8 cellular contexts compared by ENCODE assay signal in genomic region chr7:66591801-66592596, GRCh38. TPM values are rescaled to one million over a fixed set of nuclear protein-coding genes. Genes with fewer than 3 reads are reported as not detected.
DNase-seq lines count a peak whose midpoint lies in the region; ATAC-seq, FAIRE-seq and TF ChIP-seq lines count a peak whose summit lies in the region.

No MANE protein-coding gene starts in this region.

- peaks cover 20% of the 10 kb centered on the region for H3K4me1 Mint-ChIP-seq in progenitor cell of endocrine pancreas (ENCODE audit: low read depth)

- no peaks in the 10 kb centered on the region for H3K27me3 Mint-ChIP-seq in progenitor cell of endocrine pancreas

- H3K9me3 ChIP-seq in left ventricle myocardium inferior (replicated peaks): no peaks in the 10 kb centered on the region

- H3K27me3 ChIP-seq in left ventricle myocardium inferior (ENCODE audit: low read depth): no peaks in the 10 kb centered on the region

- H3K4me3 ChIP-seq in left ventricle myocardium inferior: peak overlapping the region; percentile 83

- H3K4me3 Mint-ChIP-seq in progenitor cell of endocrine pancreas (ENCODE audit: low read depth): peak overlapping the region; percentile 94

- TF ChIP-seq POLR2A in GM12891 (IDR thresholded peaks at IDR 0.05; ENCODE audit: low read depth, low read length): peak; percentile 85

- H3K27ac Mint-ChIP-seq in progenitor cell of endocrine pancreas: peak overlapping the region; percentile 96

- peaks cover 4% of the 10 kb centered on the region for H3K9me3 Mint-ChIP-seq in progenitor cell of endocrine pancreas (ENCODE audit: low read depth)

- TF ChIP-seq CTCF in left ventricle myocardium inferior (IDR thresholded peaks at IDR 0.05; ENCODE audit: borderline replicate concordance): no peak
- no peak for TF ChIP-seq CTCF in progenitor cell of endocrine pancreas (IDR thresholded peaks at IDR 0.05; ENCODE audit: unreplicated experiment)

- H3K36me3 Mint-ChIP-seq in progenitor cell of endocrine pancreas (ENCODE audit: insufficient read depth): no peaks in the 10 kb centered on the region

- H3K4me1 ChIP-seq in left ventricle myocardium inferior: peaks cover 47% of the 10 kb centered on the region

- intact Hi-C loops in left ventricle myocardium inferior (cut with micrococcal nuclease): no loop called here

- peak overlapping the region; percentile 93 for H3K27ac ChIP-seq in left ventricle myocardium inferior (replicated peaks)

- no peaks in the 10 kb centered on the region for H3K36me3 ChIP-seq in left ventricle myocardium inferior

- ATAC-seq in HG02763 (IDR thresholded peaks at IDR 0.05; ENCODE audit: unreplicated experiment): peak; percentile 98

- DNase-seq in GM12891 (ENCODE audit: insufficient read length, low spot score): peak; percentile 88
- DNase-seq in NCI-H1417 (lab: John Stamatoyannopoulos, UW): peak; percentile 92 to 96 (median 94)
- peak; percentile 83 for DNase-seq in T follicular helper cell (ENCODE audit: low read depth)
- DNase-seq in amniotic epithelial cell (ENCODE audit: low read depth): peak; percentile 87
- DNase-seq in left ventricle myocardium inferior: peak; percentile 92
- peak; percentile 72 for DNase-seq in progenitor cell of endocrine pancreas (ENCODE audit: low spot score, unreplicated experiment)
- peak; percentile 93 for DNase-seq in ureter (ENCODE audit: low spot score)

- peak; percentile 96 for FAIRE-seq in GM12891 (lab: Jason Lieb, UNC)

TF ChIP-seq in GM12891, 5 proteins besides CTCF, POLR2A, EP300 and RAD21:
- TF ChIP-seq TAF1 (IDR thresholded peaks at IDR 0.05; ENCODE audit: low read depth, low read length) (no peak), PAX5 (IDR thresholded peaks at IDR 0.05; ENCODE audit: insufficient read depth, low read length, severe bottlenecking) (peak; percentile 78), POU2F2 (IDR thresholded peaks at IDR 0.05; ENCODE audit: low read depth, low read length) (0 out of 2 replicates have a peak, but pooled peaks have one; percentile 54), POLR2AphosphoS5 (IDR thresholded peaks at IDR 0.05; ENCODE audit: low read depth, low read length) (peak; percentile 82), SPI1 (IDR thresholded peaks at IDR 0.05; ENCODE audit: low read depth, low read length) (peak; percentile 37; the same call in 1 of the 2 replicates)

RNA-seq across cellular contexts. Expression of gene KCTD7, which starts 36.7 kb away (rescaled TPM):
- polyA plus RNA-seq in GM12891 (2012; ENCODE audit: low read depth, missing spikeins): 3.5 TPM
- 10.8 TPM for total RNA-seq in left ventricle myocardium inferior
- total RNA-seq in progenitor cell of endocrine pancreas: 8.5 and 12.3 TPM in 2 replicates
- total RNA-seq in ureter: 13.4 TPM

Comparison
In these comparisons a context has a peak if more than half of its experiments do, and no peak if none do; other contexts are left out.
1. Peak in every context shown above with its lines: DNase-seq, ATAC-seq, H3K4me3 ChIP-seq and H3K27ac ChIP-seq.